27 cellular contexts compared by ENCODE assay signal in the genomic region with DNA sequence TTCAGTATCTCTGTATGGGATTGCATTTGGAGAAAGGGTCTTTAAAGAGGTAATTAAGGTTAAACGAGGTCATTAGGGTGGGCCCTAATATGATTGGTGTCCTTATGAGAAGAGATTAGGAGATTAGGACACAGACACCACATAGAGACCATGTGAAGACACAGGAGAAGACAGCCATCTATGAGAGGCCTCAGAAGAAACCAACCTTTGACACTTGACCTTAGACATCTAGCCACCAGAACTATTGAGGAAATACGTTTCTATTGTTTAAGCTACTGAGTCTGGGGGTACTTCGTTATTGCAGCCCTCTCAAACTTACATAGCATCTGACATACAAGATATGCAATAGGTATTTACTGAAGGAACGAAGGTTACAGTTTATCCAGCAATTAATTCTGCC.
"Had no signal": no experiment of that assay in that cellular context is flagged by ENCODE, and none has a peak within 500 bp of the region (broad histone marks: within the 10 kb centered on the region; RNA-seq: fewer than 3 reads in every experiment).

No MANE protein-coding gene starts in this region.

- H3K4me3 ChIP-seq: left lung, lower lobe of right lung, pancreas, prostate gland, spleen, thyroid gland, transverse colon, upper lobe of left lung, vagina had no signal

- H3K36me3 ChIP-seq: left lung, lower lobe of right lung, pancreas, prostate gland, spleen, thyroid gland, transverse colon, upper lobe of left lung, vagina had no signal

- H3K4me1 ChIP-seq: prostate gland, thyroid gland, vagina had no signal

- DNase-seq: hypothalamus; immature natural killer cell; kidney; left colon; left lung; lower lobe of right lung; mammary epithelial cell; mesenchymal stem cell; naive thymus-derived CD8-positive, alpha-beta T cell; nucleus accumbens; pancreas; posterior cingulate gyrus; retina; right cardiac atrium; small intestine; spleen; stimulated activated CD4-positive, alpha-beta T cell treated with anti-CD3 and anti-CD28 coated beads, Interleukin-4, amount 100 ng/mL, for 24 hours; stimulated activated naive CD4-positive, alpha-beta T cell; substantia nigra; thyroid gland; transverse colon; upper lobe of left lung had no signal

- H3K9me3 ChIP-seq: left lung, lower lobe of right lung, pancreas, prostate gland, spleen, thyroid gland, transverse colon, upper lobe of left lung, vagina had no signal

- H3K27ac ChIP-seq: left lung, lower lobe of right lung, pancreas, prostate gland, spleen, thyroid gland, upper lobe of left lung, vagina had no signal

- FAIRE-seq: islet of Langerhans, kidney, pancreas, small intestine had no signal

- H3K27me3 ChIP-seq: left lung, pancreas, spleen, thyroid gland, transverse colon, upper lobe of left lung, vagina had no signal

- ATAC-seq: left colon; left lung; lower lobe of right lung; naive thymus-derived CD8-positive, alpha-beta T cell; pancreas; right cardiac atrium; sciatic nerve; stimulated activated effector memory CD8-positive, alpha-beta T cell treated with anti-CD3 and anti-CD28 coated beads, Interleukin-12 subunit alpha, Interleukin-12 subunit beta, amount 100 ng/mL, for 72 hours had no signal
